ENCODE assay signal across 23 cellular contexts in genomic region chr14:75854247-75854799, GRCh38.
"Had no signal": no experiment of that assay in that cellular context is flagged by ENCODE, and none has a peak within 500 bp of the region (broad histone marks: within the 10 kb centered on the region; RNA-seq: fewer than 3 reads in every experiment).

No MANE protein-coding gene starts in this region.

- H3K4me3 ChIP-seq: gastrocnemius medialis, heart right ventricle, psoas muscle, spleen, tibial artery, upper lobe of right lung, vagina had no signal

- H3K4me3 Mint-ChIP-seq: endodermal cell; naive B cell; nephron; stimulated activated memory B cell treated with anti-CD40 and anti-IgM and Interleukin-4, amounts not matched to agents 10 μg/mL and 1 μg/mL and 100 μg/mL, for 72 hours; stimulated activated naive CD8-positive, alpha-beta T cell treated with anti-CD3 and anti-CD28 coated beads, Interleukin-15, Interleukin-2, amounts not matched to agents 100 ng/mL and 50 ng/mL, for 24 hours had no signal

- H3K27me3 Mint-ChIP-seq: naive B cell; stimulated activated memory B cell treated with anti-CD40 and anti-IgM and Interleukin-4, amounts not matched to agents 10 μg/mL and 1 μg/mL and 100 μg/mL, for 72 hours; stimulated activated naive CD8-positive, alpha-beta T cell treated with anti-CD3 and anti-CD28 coated beads, Interleukin-15, Interleukin-2, amounts not matched to agents 100 ng/mL and 50 ng/mL, for 24 hours had no signal

- H3K9me3 Mint-ChIP-seq: endodermal cell; naive B cell; nephron; stimulated activated memory B cell treated with anti-CD40 and anti-IgM and Interleukin-4, amounts not matched to agents 10 μg/mL and 1 μg/mL and 100 μg/mL, for 72 hours; stimulated activated naive CD8-positive, alpha-beta T cell treated with anti-CD3 and anti-CD28 coated beads, Interleukin-15, Interleukin-2, amounts not matched to agents 100 ng/mL and 50 ng/mL, for 24 hours had no signal

- H3K36me3 Mint-ChIP-seq: naive B cell had no signal

- H3K4me1 Mint-ChIP-seq: naive B cell; stimulated activated memory B cell treated with anti-CD40 and anti-IgM and Interleukin-4, amounts not matched to agents 10 μg/mL and 1 μg/mL and 100 μg/mL, for 72 hours had no signal

- H3K27ac Mint-ChIP-seq: endodermal cell; nephron; stimulated activated memory B cell treated with anti-CD40 and anti-IgM and Interleukin-4, amounts not matched to agents 10 μg/mL and 1 μg/mL and 100 μg/mL, for 72 hours; stimulated activated naive CD8-positive, alpha-beta T cell treated with anti-CD3 and anti-CD28 coated beads, Interleukin-15, Interleukin-2, amounts not matched to agents 100 ng/mL and 50 ng/mL, for 24 hours had no signal

- H3K27ac ChIP-seq: gastrocnemius medialis, heart right ventricle, psoas muscle, spleen, tibial artery, upper lobe of right lung, vagina had no signal

- H3K36me3 ChIP-seq: gastrocnemius medialis, upper lobe of right lung had no signal

- DNase-seq: effector CD4-positive, alpha-beta T cell; endodermal cell; erythroblast; gastrocnemius medialis; heart right ventricle; hypothalamus; kidney glomerular epithelial cell; mesendoderm; naive B cell; occipital lobe; psoas muscle; retina; spleen; stimulated activated CD4-positive, alpha-beta T cell treated with anti-CD3 and anti-CD28 coated beads, Interleukin-15, amount 100 ng/mL, for 24 hours; stimulated activated CD4-positive, alpha-beta T cell treated with anti-CD3 and anti-CD28 coated beads, Interleukin-1b, Interleukin-23, amount 100 ng/mL, for 48 hours; stimulated activated CD4-positive, alpha-beta T cell treated with anti-CD3 and anti-CD28 coated beads, Interleukin-4, amount 100 ng/mL, for 24 hours; tibial artery; upper lobe of right lung had no signal

- ATAC-seq: gastrocnemius medialis; heart right ventricle; psoas muscle; sciatic nerve; stimulated activated memory B cell treated with anti-CD40 and anti-IgM and Interleukin-4, amounts not matched to agents 10 μg/mL and 1 μg/mL and 100 μg/mL, for 72 hours; upper lobe of right lung had no signal

- H3K27me3 ChIP-seq: gastrocnemius medialis, heart right ventricle, spleen, tibial artery, upper lobe of right lung, vagina had no signal

- H3K4me1 ChIP-seq: gastrocnemius medialis, heart right ventricle, psoas muscle, spleen, tibial artery, upper lobe of right lung, vagina had no signal
